In the genomic region with DNA sequence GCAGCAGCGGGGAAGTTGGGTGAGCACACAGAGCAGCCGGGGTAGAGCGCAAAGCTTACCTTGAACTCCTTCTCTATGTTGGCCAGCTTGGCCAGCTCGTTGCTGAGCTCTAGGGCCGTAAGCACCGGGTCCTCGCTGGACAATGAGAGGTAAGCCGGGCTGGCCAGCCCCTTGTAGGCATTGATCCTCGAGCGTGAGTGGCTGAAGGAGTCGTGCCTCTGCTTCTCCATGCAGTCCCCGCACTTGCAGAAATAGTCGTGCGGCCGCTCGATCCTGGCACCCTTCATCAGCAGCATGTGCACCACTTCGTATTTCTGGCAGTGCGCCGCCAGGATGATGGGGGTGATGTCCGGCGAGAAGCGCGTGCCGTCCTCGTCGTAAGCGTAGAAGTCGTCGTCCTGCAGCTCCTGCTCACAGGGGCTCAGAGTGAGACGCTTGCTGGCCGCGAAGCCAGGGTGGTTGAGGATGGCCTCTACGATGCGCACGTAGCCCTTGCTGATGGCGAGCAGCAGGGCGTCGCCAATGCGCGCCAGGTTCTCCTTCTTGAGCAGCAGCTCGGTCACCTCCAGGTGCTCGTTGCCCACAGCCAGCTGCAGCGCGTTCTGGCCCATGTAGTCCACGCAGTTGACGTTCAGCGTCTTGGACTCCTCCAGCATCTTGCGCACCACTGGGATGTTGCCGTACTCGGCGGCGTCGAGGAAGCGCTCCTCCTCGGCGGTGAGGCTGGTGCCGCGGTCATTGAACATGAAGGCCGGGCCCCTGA, we compare ENCODE assay signal across 21 cellular contexts. TPM values are rescaled to one million over a fixed set of nuclear protein-coding genes. Genes with fewer than 3 reads are reported as not detected.
"Had no signal": no experiment of that assay in that cellular context is flagged by ENCODE, and none has a peak within 500 bp of the region (broad histone marks: within the 10 kb centered on the region; RNA-seq: fewer than 3 reads in every experiment).

No MANE protein-coding gene starts in this region.

- H3K9me3 ChIP-seq: tibial artery, uterus had no signal

- H3K9me3 Mint-ChIP-seq: activated T-cell treated with anti-CD3 and anti-CD28 coated beads, Interleukin-2, amount 50 U/mL, for 4 hours; immature natural killer cell; neural crest cell; stimulated activated naive CD8-positive, alpha-beta T cell treated with anti-CD3 and anti-CD28 coated beads, Interleukin-15, Interleukin-2, amounts not matched to agents 100 ng/mL and 50 ng/mL, for 24 hours had no signal

- H3K27me3 ChIP-seq: tibial artery, uterus had no signal

- DNase-seq: activated CD4-positive, alpha-beta T cell treated with anti-CD3 and anti-CD28 coated beads for 1 hour; activated CD8-positive, alpha-beta memory T cell treated with anti-CD3 and anti-CD28 coated beads for 24 hours; activated CD8-positive, alpha-beta memory T cell treated with anti-CD3 and anti-CD28 coated beads, Interleukin-2, amount 50 U/mL, for 4 hours; activated naive CD4-positive, alpha-beta T cell treated with anti-CD3 and anti-CD28 coated beads, Interleukin-2, amount 50 U/mL, for 16 hours; activated T-cell treated with anti-CD3 and anti-CD28 coated beads, Interleukin-2, amount 50 U/mL, for 4 hours; aorta; central memory CD4-positive, alpha-beta T cell; effector memory CD4-positive, alpha-beta T cell; foreskin melanocyte; immature natural killer cell; kidney glomerular epithelial cell; mesenchymal stem cell; stimulated activated CD4-positive, alpha-beta T cell treated with anti-CD3 and anti-CD28 coated beads, Interleukin-12 subunit alpha, Interleukin-12 subunit beta, amount 100 ng/mL, for 4 hours; stimulated activated CD4-positive, alpha-beta T cell treated with anti-CD3 and anti-CD28 coated beads, Interleukin-4, amount 100 ng/mL, for 4 hours; substantia nigra; T-helper 9 cell; tibial artery; uterus had no signal

- H3K4me3 ChIP-seq: tibial artery, uterus had no signal

- H3K27ac Mint-ChIP-seq: immature natural killer cell; stimulated activated naive CD8-positive, alpha-beta T cell treated with anti-CD3 and anti-CD28 coated beads, Interleukin-15, Interleukin-2, amounts not matched to agents 100 ng/mL and 50 ng/mL, for 24 hours had no signal

- H3K36me3 ChIP-seq: tibial artery, uterus had no signal

- H3K4me1 ChIP-seq: tibial artery, uterus had no signal

- ATAC-seq: activated T-cell treated with anti-CD3 and anti-CD28 coated beads, Interleukin-2, amount 50 U/mL, for 4 hours had no signal

- H3K27ac ChIP-seq: tibial artery, uterus had no signal

- H3K4me1 Mint-ChIP-seq: immature natural killer cell, neural crest cell had no signal

- H3K4me3 Mint-ChIP-seq: activated T-cell treated with anti-CD3 and anti-CD28 coated beads, Interleukin-2, amount 50 U/mL, for 4 hours; immature natural killer cell; neural crest cell; stimulated activated naive CD8-positive, alpha-beta T cell treated with anti-CD3 and anti-CD28 coated beads, Interleukin-15, Interleukin-2, amounts not matched to agents 100 ng/mL and 50 ng/mL, for 24 hours had no signal

RNA-seq across cellular contexts. Expression of a gene that starts 19.5 kb away (rescaled TPM):
- total RNA-seq: renal cortical epithelial cell had no signal
- polyA plus RNA-seq: aorta had no signal
